8 cellular contexts compared by ENCODE assay signal in genomic region chr19:34041922-34042521, GRCh38.
A peak's percentile ranks its signal among the peaks of the same experiment; 100 is the strongest.
DNase-seq lines count a peak whose midpoint lies in the region; ATAC-seq and TF ChIP-seq lines count a peak whose summit lies in the region.

No MANE protein-coding gene starts in this region.

- H3K36me3 ChIP-seq in thoracic aorta: no peaks in the 10 kb centered on the region

- no peak overlapping the region for H3K27ac ChIP-seq in thoracic aorta

- H3K9me3 ChIP-seq in thoracic aorta: no peaks in the 10 kb centered on the region

- peak; percentile 87 for DNase-seq in Right ventricle myocardium inferior (ENCODE audit: missing footprints)
- DNase-seq in cardiac septum (ENCODE audit: low spot score): no peak
- DNase-seq in OCI-M1 (lab: John Stamatoyannopoulos, UW): peak; percentile 86
- peak; percentile 86 to 89 for DNase-seq in activated T-cell treated with anti-CD3 and anti-CD28 coated beads, Interleukin-2, amount 50 U/mL, for 48 hours
- peak; percentile 42 for DNase-seq in fibroblast of peridontal ligament (ENCODE audit: extremely low read depth)
- peak; percentile 26 for DNase-seq in occipital lobe (lab: John Stamatoyannopoulos, UW)
- peak; percentile 9 for DNase-seq in thoracic aorta (ENCODE audit: low spot score)

- H3K27me3 ChIP-seq in thoracic aorta (replicated peaks; ENCODE audit: insufficient read depth): no peaks in the 10 kb centered on the region

- H3K4me3 ChIP-seq in thoracic aorta: no peak overlapping the region

- no peaks in the 10 kb centered on the region for H3K4me1 ChIP-seq in thoracic aorta (ENCODE audit: control insufficient read depth in 1 of 2, low read depth in 2 of 2)

- peak; percentile 63 for TF ChIP-seq CTCF in thoracic aorta (IDR thresholded peaks at IDR 0.05)

- no peak for ATAC-seq in Right ventricle myocardium inferior
- no peak for ATAC-seq in thoracic aorta (ENCODE audit: insufficient number of reproducible peaks, low FRiP score, low read depth)
- ATAC-seq in GM18519 (IDR thresholded peaks at IDR 0.05; ENCODE audit: low FRiP score, unreplicated experiment): no peak

- intact Hi-C loops in Right ventricle myocardium inferior (cut with DNase I): loop anchor here (5.0 kb wide), 2 partner anchors 55 to 100 kb away; no protein-coding TSS in a partner anchor
- intact Hi-C loops in cardiac septum (cut with DNase I): loop anchor here (2.0 kb wide), 1 partner anchor 103 kb away; no protein-coding TSS in a partner anchor
